In the genomic region with DNA sequence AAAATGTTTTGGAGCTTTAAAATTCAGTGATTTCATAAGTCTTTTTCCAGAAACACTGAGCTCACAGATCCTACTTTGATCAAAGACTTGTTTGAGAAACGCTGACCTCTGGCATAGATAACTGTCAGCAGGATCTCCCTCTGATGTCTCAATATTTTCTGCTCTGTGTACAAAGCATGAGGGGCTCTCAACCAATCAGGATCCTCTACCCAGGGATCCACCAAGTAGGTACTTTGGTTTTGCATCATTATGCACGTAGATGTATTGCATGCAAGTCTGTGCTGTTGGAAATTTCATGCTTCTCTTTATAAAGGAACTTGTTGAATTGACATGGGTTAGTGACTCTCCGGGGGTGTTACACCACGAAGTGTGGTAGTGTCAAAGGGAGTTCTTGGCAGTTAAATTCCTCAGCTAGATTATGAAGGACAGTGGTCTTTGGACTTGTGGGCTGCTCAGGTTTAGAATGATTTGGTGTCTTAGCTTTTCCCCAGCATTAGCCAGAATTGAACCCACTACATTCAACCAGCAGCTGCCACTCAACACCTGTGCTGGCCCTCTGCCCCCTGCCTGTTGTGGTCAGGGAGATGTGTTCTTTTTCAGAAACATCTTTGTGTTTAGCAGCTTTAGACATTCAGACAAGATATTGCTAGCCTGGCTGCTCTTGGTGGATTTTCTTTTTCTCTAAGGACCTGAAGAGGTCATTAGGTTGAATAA, we compare ENCODE assay signal across 9 cellular contexts. TPM values are rescaled to one million over a fixed set of nuclear protein-coding genes. Genes with fewer than 3 reads are reported as not detected.
DNase-seq lines count a peak whose midpoint lies in the region; ATAC-seq and TF ChIP-seq lines count a peak whose summit lies in the region.
"Had no signal": no experiment of that assay in that cellular context is flagged by ENCODE, and none has a peak within 500 bp of the region (broad histone marks: within the 10 kb centered on the region; RNA-seq: fewer than 3 reads in every experiment).

No MANE protein-coding gene starts in this region.

- no peak overlapping the region for H3K4me3 ChIP-seq in breast epithelium
- H3K4me3 ChIP-seq in mammary epithelial cell (replicated peaks in 1 of 3; ENCODE audit: insufficient read depth in 1 of 3, low read depth in 2 of 3, low read length in 3 of 3), result no peak overlapping the region
- H3K4me3 ChIP-seq in naive thymus-derived CD4-positive, alpha-beta T cell (ENCODE audit: low read length), result no peak overlapping the region
- no peak overlapping the region for H3K4me3 ChIP-seq in uterus

- peaks cover 8 to 16% of the 10 kb centered on the region in 2 donors for H3K4me1 ChIP-seq in breast epithelium
- peaks cover 21% of the 10 kb centered on the region for H3K4me1 ChIP-seq in mammary epithelial cell (ENCODE audit: insufficient read depth, low read length)
- H3K4me1 ChIP-seq in naive thymus-derived CD4-positive, alpha-beta T cell (ENCODE audit: control insufficient read depth in 2 of 2, insufficient read depth in 2 of 2, low read length in 2 of 2), result peaks cover 4 to 29% of the 10 kb centered on the region in 2 donors
- no peaks in the 10 kb centered on the region for H3K4me1 ChIP-seq in uterus

- DNase-seq in breast epithelium (ENCODE audit: low spot score in 2 of 2) (no peak), mammary epithelial cell (no peak), uterus (no peak), SHP77 treated with DMSO at 0.1 percent for 48 hours (lab: John Stamatoyannopoulos, UW) (no peak), RKO (ENCODE audit: low spot score) (no peak)
- no peak for DNase-seq in naive thymus-derived CD4-positive, alpha-beta T cell

- no peaks in the 10 kb centered on the region for H3K27me3 Mint-ChIP-seq in brain
- H3K27me3 Mint-ChIP-seq in naive thymus-derived CD4-positive, alpha-beta T cell, result no peaks in the 10 kb centered on the region

- H3K9me3 ChIP-seq in breast epithelium, result no peaks in the 10 kb centered on the region
- H3K9me3 ChIP-seq in mammary epithelial cell (replicated peaks; ENCODE audit: insufficient read depth, low read length), result no peaks in the 10 kb centered on the region
- no peaks in the 10 kb centered on the region for H3K9me3 ChIP-seq in naive thymus-derived CD4-positive, alpha-beta T cell (ENCODE audit: control insufficient read depth in 2 of 3, low read length in 3 of 3)
- no peaks in the 10 kb centered on the region for H3K9me3 ChIP-seq in uterus
- H3K9me3 ChIP-seq: neutrophil had no signal

- TF ChIP-seq POLR2A in breast epithelium (IDR thresholded peaks at IDR 0.05) (no peak), uterus (IDR thresholded peaks at IDR 0.05) (no peak)

- peaks cover 71% of the 10 kb centered on the region for H3K4me1 Mint-ChIP-seq in brain
- peaks cover 16 to 54% (median 36%) of the 10 kb centered on the region in 7 donors for H3K4me1 Mint-ChIP-seq in naive thymus-derived CD4-positive, alpha-beta T cell

- in situ Hi-C loops in mammary epithelial cell (cut with MboI; ENCODE audit: low sequenced_read_pairs in 2 of 2), result loop anchor here in 1 of 2 donors (5.0 kb wide), 1 partner anchor 42 kb away; no protein-coding TSS in a partner anchor

- H3K4me2 ChIP-seq in mammary epithelial cell (ENCODE audit: insufficient read depth, low read depth, low read length), result no peak overlapping the region

- H3K27ac ChIP-seq in breast epithelium (peak overlapping the region; percentile 45 to 69), mammary epithelial cell (ENCODE audit: insufficient read depth, low read depth, low read length) (no peak overlapping the region), uterus (peak overlapping the region; percentile 78 to 79)
- no peak overlapping the region for H3K27ac ChIP-seq in naive thymus-derived CD4-positive, alpha-beta T cell (ENCODE audit: low read depth, low read length)
- H3K27ac ChIP-seq: neutrophil had no signal

- WGBS in mammary epithelial cell (ENCODE audit: low coverage, missing lambda C conversion rate), result 60% methylated on average over 4 of the region's 4 CpGs

- H3K79me2 ChIP-seq in mammary epithelial cell (ENCODE audit: insufficient read depth, low read length), result no peaks in the 10 kb centered on the region

- CTCF ChIA-PET in mammary epithelial cell (lab: Charles Lee; ENCODE audit: low non-redundant PET), result no interaction called here
- CTCF ChIA-PET in naive thymus-derived CD4-positive, alpha-beta T cell (lab: Charles Lee), result interaction anchor here (0.7 to 8.7 kb wide), 5 partner anchors 9 to 88 kb away, joined by 3 to 114 read pairs (median 5); no protein-coding TSS in a partner anchor

- no peak overlapping the region for H3K9ac ChIP-seq in mammary epithelial cell (ENCODE audit: insufficient read depth, low read length)

- H4K20me1 ChIP-seq in mammary epithelial cell (ENCODE audit: insufficient read depth, low read length), result no peaks in the 10 kb centered on the region

- ATAC-seq in naive thymus-derived CD4-positive, alpha-beta T cell, result no peak
- ATAC-seq in GM18868 (IDR thresholded peaks at IDR 0.05; ENCODE audit: unreplicated experiment), result no peak

- TF ChIP-seq CTCF in breast epithelium (IDR thresholded peaks at IDR 0.05), result no peak
- no peak for TF ChIP-seq CTCF in mammary epithelial cell (conservative IDR thresholded peaks at IDR 0.05 in 1 of 2, IDR thresholded peaks at IDR 0.05 in 1 of 2; ENCODE audit: extremely low read depth in 1 of 2, insufficient read depth in 1 of 2, low read depth in 1 of 2, low read length in 2 of 2)
- TF ChIP-seq CTCF in brain (conservative IDR thresholded peaks at IDR 0.05), result no peak
- no peak for TF ChIP-seq CTCF in uterus (IDR thresholded peaks at IDR 0.05)

- no peaks in the 10 kb centered on the region for H3K9me3 Mint-ChIP-seq in brain
- H3K9me3 Mint-ChIP-seq in naive thymus-derived CD4-positive, alpha-beta T cell, result no peaks in the 10 kb centered on the region

- POLR2A ChIA-PET in naive thymus-derived CD4-positive, alpha-beta T cell (lab: Charles Lee), result interaction anchor here (0.7 to 1.3 kb wide), 3 partner anchors 36 to 86 kb away, joined by 3 read pairs; no protein-coding TSS in a partner anchor

- dilution Hi-C loops in mammary epithelial cell (cut with HindIII; ENCODE audit: low sequenced_read_pairs), result no loop called here

- BruUV-seq in mammary epithelial cell (replicated peaks; lab: Mats Ljungman, UMichigan), result no TSS peak

- H3K36me3 ChIP-seq in breast epithelium, result no peaks in the 10 kb centered on the region
- H3K36me3 ChIP-seq in mammary epithelial cell (ENCODE audit: insufficient read depth, low read length), result no peaks in the 10 kb centered on the region
- no peaks in the 10 kb centered on the region for H3K36me3 ChIP-seq in naive thymus-derived CD4-positive, alpha-beta T cell (ENCODE audit: control insufficient read depth in 2 of 3, insufficient read depth in 3 of 3, low read length in 3 of 3)
- H3K36me3 ChIP-seq in uterus, result no peaks in the 10 kb centered on the region
- H3K36me3 ChIP-seq: neutrophil had no signal

- intact Hi-C loops in breast epithelium (cut with DNase I; ENCODE audit: low total_unique reads), result no loop called here
- intact Hi-C loops in mammary epithelial cell (cut with micrococcal nuclease), result no loop called here
- intact Hi-C loops in naive thymus-derived CD4-positive, alpha-beta T cell (cut with micrococcal nuclease), result loop anchor here (1.0 to 10.0 kb wide), 5 partner anchors 8 to 1501 kb away; a partner anchor contains a TSS
- intact Hi-C loops in uterus (cut with DNase I; ENCODE audit: low total_unique reads), result loop anchor here (10.0 kb wide), 1 partner anchor 61 kb away; a partner anchor contains a TSS

- H3K27me3 ChIP-seq in breast epithelium, result no peaks in the 10 kb centered on the region
- H3K27me3 ChIP-seq in mammary epithelial cell (ENCODE audit: insufficient read depth, low read length), result no peaks in the 10 kb centered on the region
- no peaks in the 10 kb centered on the region for H3K27me3 ChIP-seq in naive thymus-derived CD4-positive, alpha-beta T cell (ENCODE audit: control insufficient read depth in 2 of 2, insufficient read depth in 2 of 2, low read length in 2 of 2)
- no peaks in the 10 kb centered on the region for H3K27me3 ChIP-seq in uterus

- H2AFZ ChIP-seq in mammary epithelial cell (ENCODE audit: low read depth, low read length), result no peak overlapping the region

- H3K36me3 Mint-ChIP-seq in brain, result no peaks in the 10 kb centered on the region
- no peaks in the 10 kb centered on the region for H3K36me3 Mint-ChIP-seq in naive thymus-derived CD4-positive, alpha-beta T cell

- peak overlapping the region; percentile 88 to 93 (median 89) for H3K4me3 Mint-ChIP-seq in brain
- peak overlapping the region in 8 of 10 donors; percentile 2 to 87 (median 16) for H3K4me3 Mint-ChIP-seq in naive thymus-derived CD4-positive, alpha-beta T cell

- H3K27ac Mint-ChIP-seq in brain, result peak overlapping the region; percentile 94 to 98 (median 95)
- H3K27ac Mint-ChIP-seq in naive thymus-derived CD4-positive, alpha-beta T cell, result peak overlapping the region in 2 of 9 donors; percentile 56 to 64

RNA-seq across cellular contexts. Expression of a gene that starts 1.7 kb away (rescaled TPM):
- total RNA-seq in breast epithelium (10 to 100 TPM; 38.9 to 53.9 (median 45.2) TPM), mammary epithelial cell (10 to 100 TPM in 1 of 2 donors, 1 to 10 TPM in 1; 5.1 to 23.7 TPM), uterus (10 to 100 TPM; 38.7 to 63.0 (median 51.4) TPM)
- polyA plus RNA-seq in mammary epithelial cell (6.2 TPM), brain (ENCODE audit: insufficient read depth, low read depth, low replicate concordance) (13.6 TPM)
- polyA minus RNA-seq in mammary epithelial cell, result 15.9 TPM
- total RNA-seq in naive thymus-derived CD4-positive, alpha-beta T cell, result 10 to 100 TPM in 1 of 5 experiments, 1 to 10 TPM in 2, under 1 TPM in 2; 0.50 to 10.4 (median 1.3) TPM
- polyA plus RNA-seq in naive thymus-derived CD4-positive, alpha-beta T cell, result 1 to 10 TPM in 1 of 2 donors, under 1 TPM in 1; 0.76 to 2.0 TPM

RNA-seq across cellular contexts. Expression of a gene that starts 16.8 kb away (rescaled TPM):
- 10 to 100 TPM in 2 of 3 donors, 1 to 10 TPM in 1; 7.5 to 40.5 (median 19.0) TPM for total RNA-seq in breast epithelium
- total RNA-seq in mammary epithelial cell, result 1 to 10 TPM in 1 of 2 donors, under 1 TPM in 1; 0.67 to 1.6 TPM
- polyA plus RNA-seq in mammary epithelial cell, result 1.5 TPM
- polyA minus RNA-seq in mammary epithelial cell, result not detected
- polyA plus RNA-seq in brain (ENCODE audit: insufficient read depth, low read depth, low replicate concordance), result 9.1 TPM
- total RNA-seq in naive thymus-derived CD4-positive, alpha-beta T cell, result not detected
- polyA plus RNA-seq in naive thymus-derived CD4-positive, alpha-beta T cell, result under 1 TPM in 1 of 2 donors, not detected in 1; 0.26 TPM
- total RNA-seq in uterus, result 1 to 10 TPM in 2 of 4 donors, not detected in 2; 1.6 to 2.4 TPM

RNA-seq across cellular contexts. Expression of a gene that starts 23.0 kb away (rescaled TPM):
- total RNA-seq in breast epithelium (1 to 10 TPM in 2 of 3 donors, under 1 TPM in 1; 0.98 to 2.1 (median 1.2) TPM), mammary epithelial cell (1 to 10 TPM in 1 of 2 donors, under 1 TPM in 1; 0.38 to 1.3 TPM), uterus (1 to 10 TPM in 1 of 4 donors, under 1 TPM in 1, not detected in 2; 0.21 to 5.2 TPM)
- polyA plus RNA-seq in mammary epithelial cell (0.16 TPM), brain (ENCODE audit: insufficient read depth, low read depth, low replicate concordance) (4.3 TPM)
- polyA minus RNA-seq in mammary epithelial cell, result not detected
- total RNA-seq in naive thymus-derived CD4-positive, alpha-beta T cell, result not detected
- not detected for polyA plus RNA-seq in naive thymus-derived CD4-positive, alpha-beta T cell

RNA-seq across cellular contexts. Expression of a gene that starts 23.9 kb away (rescaled TPM):
- total RNA-seq in breast epithelium (100 to 1,000 TPM; 132 to 299 (median 271) TPM), mammary epithelial cell (100 to 1,000 TPM in 1 of 2 donors, 10 to 100 TPM in 1; 12.7 to 110 TPM), uterus (100 to 1,000 TPM in 1 of 4 donors, 10 to 100 TPM in 3; 19.9 to 179 (median 56.5) TPM)
- polyA plus RNA-seq in mammary epithelial cell (8.1 TPM), brain (ENCODE audit: insufficient read depth, low read depth, low replicate concordance) (1,548 TPM)
- 29.4 TPM for polyA minus RNA-seq in mammary epithelial cell
- not detected for total RNA-seq in naive thymus-derived CD4-positive, alpha-beta T cell
- not detected for polyA plus RNA-seq in naive thymus-derived CD4-positive, alpha-beta T cell

RNA-seq across cellular contexts. Expression of a gene that starts 56.1 kb away (rescaled TPM):
- total RNA-seq in breast epithelium, result 10 to 100 TPM; 29.6 to 35.1 (median 31.2) TPM
- total RNA-seq in mammary epithelial cell, result 10 to 100 TPM; 12.5 to 23.7 TPM
- 27.4 TPM for polyA plus RNA-seq in mammary epithelial cell
- 1.6 TPM for polyA minus RNA-seq in mammary epithelial cell
- 54.4 TPM for polyA plus RNA-seq in brain (ENCODE audit: insufficient read depth, low read depth, low replicate concordance)
- total RNA-seq in naive thymus-derived CD4-positive, alpha-beta T cell, result 10 to 100 TPM; 13.7 to 24.9 (median 18.3) TPM
- polyA plus RNA-seq in naive thymus-derived CD4-positive, alpha-beta T cell, result 10 to 100 TPM; 34.5 to 39.4 TPM
- total RNA-seq in uterus, result 10 to 100 TPM in 1 of 4 donors, 1 to 10 TPM in 2, under 1 TPM in 1; 0.29 to 22.8 (median 4.2) TPM

Comparison
In these comparisons a context has a peak if more than half of its experiments do, and no peak if none do; other contexts are left out.
1. H3K27ac ChIP-seq: peak in breast epithelium (2 of 2) and uterus (2 of 2); none in mammary epithelial cell (single experiment) and naive thymus-derived CD4-positive, alpha-beta T cell (single experiment).
2. intact Hi-C loops: an anchor here in naive thymus-derived CD4-positive, alpha-beta T cell (1.0 to 10.0 kb wide) and uterus (10.0 kb wide); none called in breast epithelium and mammary epithelial cell.